In genomic region chr9:19230356-19231125, GRCh38 we compare ENCODE assay signal across 1 cellular context.
A peak's percentile ranks its signal among the peaks of the same experiment; 100 is the strongest.
TF ChIP-seq lines count a peak whose summit lies in the region.

TSS of gene DENND4C (plus strand) at chr9:19230693. CDS start at chr9:19276175, 45,482 bp downstream.

TF ChIP-seq in IMR-90, 13 proteins besides CTCF, POLR2A, EP300 and RAD21:
- peak; percentile 89 for TF ChIP-seq MAZ (IDR thresholded peaks at IDR 0.05; ENCODE audit: borderline replicate concordance, low read depth, low read length)
- TF ChIP-seq NFE2L2 (IDR thresholded peaks at IDR 0.05; ENCODE audit: low read depth, low read length): no peak
- TF ChIP-seq BHLHE40 (IDR thresholded peaks at IDR 0.05; ENCODE audit: low read depth, low read length): no peak
- no peak for TF ChIP-seq USF2 (IDR thresholded peaks at IDR 0.05; ENCODE audit: low read depth, low read length)
- no peak for TF ChIP-seq RCOR1 (IDR thresholded peaks at IDR 0.05; ENCODE audit: insufficient replicate concordance, low read length)
- TF ChIP-seq FOS (IDR thresholded peaks at IDR 0.05; ENCODE audit: low read depth, low read length): no peak
- no peak for TF ChIP-seq CHD1 (IDR thresholded peaks at IDR 0.05; ENCODE audit: low read depth, low read length)
- no peak for TF ChIP-seq RFX5 (IDR thresholded peaks at IDR 0.05; ENCODE audit: low read depth, low read length)
- no peak for TF ChIP-seq ELK1 (IDR thresholded peaks at IDR 0.05; ENCODE audit: borderline replicate concordance, low read depth, low read length)
- TF ChIP-seq MXI1 (IDR thresholded peaks at IDR 0.05; ENCODE audit: borderline replicate concordance, low read depth, low read length): peak; percentile 14; the same call in 1 of the 2 replicates
- TF ChIP-seq CEBPB (IDR thresholded peaks at IDR 0.05; ENCODE audit: low read depth, low read length): no peak
- no peak for TF ChIP-seq MAFK (IDR thresholded peaks at IDR 0.05; ENCODE audit: low read depth, low read length)
- TF ChIP-seq SMC3 (IDR thresholded peaks at IDR 0.05; ENCODE audit: low read depth, low read length): no peak
